8 cellular contexts compared by ENCODE assay signal in genomic region chr20:53707341-53708102, GRCh38.
DNase-seq lines count a peak whose midpoint lies in the region; ATAC-seq and TF ChIP-seq lines count a peak whose summit lies in the region.

No MANE protein-coding gene starts in this region.

- H3K27ac Mint-ChIP-seq in nephron progenitor cell: peak overlapping the region; percentile 62

- H2AFZ ChIP-seq in Loucy (ENCODE audit: low read length): peak overlapping the region; percentile 64; the same call in 1 of the 2 replicates

- TF ChIP-seq CTCF in Loucy (conservative IDR thresholded peaks at IDR 0.05; ENCODE audit: low read length) (no peak), nephron progenitor cell (IDR thresholded peaks at IDR 0.05) (no peak)

- no peaks in the 10 kb centered on the region for H3K36me3 ChIP-seq in Loucy (ENCODE audit: insufficient read depth, low read length)
- no peaks in the 10 kb centered on the region for H3K36me3 ChIP-seq in adipocyte (ENCODE audit: control insufficient read depth, insufficient read depth, low read length, severe bottlenecking)

- H3K9ac ChIP-seq in Loucy (ENCODE audit: low read depth, low read length, poor library complexity, severe bottlenecking) (peak overlapping the region; percentile 61), adipocyte (ENCODE audit: low read length) (peak overlapping the region; percentile 67)

- H3K27me3 ChIP-seq in Loucy (ENCODE audit: insufficient read depth, low read length, poor library complexity, severe bottlenecking) (no peaks in the 10 kb centered on the region), adipocyte (replicated peaks; ENCODE audit: control insufficient read depth, insufficient read depth, low read length) (no peaks in the 10 kb centered on the region)

- intact Hi-C loops in posterior cingulate gyrus (cut with DNase I): no loop called here

- peaks cover 3% of the 10 kb centered on the region for H3K27me3 Mint-ChIP-seq in nephron progenitor cell (ENCODE audit: low read depth, poor library complexity)

- ATAC-seq in GM21723 (IDR thresholded peaks at IDR 0.05; ENCODE audit: unreplicated experiment) (peak; percentile 31), GM21515 (IDR thresholded peaks at IDR 0.05; ENCODE audit: unreplicated experiment) (no peak)

- H4K20me1 ChIP-seq in Loucy (ENCODE audit: insufficient read depth, low read length, poor library complexity, severe bottlenecking): no peaks in the 10 kb centered on the region

- H3K79me2 ChIP-seq in Loucy (ENCODE audit: insufficient read depth, low read length): no peaks in the 10 kb centered on the region

- no peak overlapping the region for H3K4me3 Mint-ChIP-seq in nephron progenitor cell

- peak overlapping the region; percentile 78 for H3K4me2 ChIP-seq in Loucy (ENCODE audit: low read depth, low read length, poor library complexity, severe bottlenecking)

- H3K4me3 ChIP-seq in Loucy (ENCODE audit: low read length, poor library complexity, severe bottlenecking): peak overlapping the region; percentile 61
- H3K4me3 ChIP-seq in adipocyte (ENCODE audit: low read length): peak overlapping the region; percentile 46

- H3K4me1 Mint-ChIP-seq in nephron progenitor cell: peaks cover 44% of the 10 kb centered on the region

- no peaks in the 10 kb centered on the region for H3K36me3 Mint-ChIP-seq in nephron progenitor cell (ENCODE audit: low read depth)

- H3K4me1 ChIP-seq in Loucy (ENCODE audit: insufficient read depth, low read length, poor library complexity, severe bottlenecking) (peaks cover 34% of the 10 kb centered on the region), adipocyte (ENCODE audit: control insufficient read depth, insufficient read depth, low read length) (peaks cover 27% of the 10 kb centered on the region)

- peaks cover 19% of the 10 kb centered on the region for H3F3A ChIP-seq in Loucy (ENCODE audit: low read depth)

- no peaks in the 10 kb centered on the region for H3K9me3 Mint-ChIP-seq in nephron progenitor cell

- no peaks in the 10 kb centered on the region for H3K9me3 ChIP-seq in Loucy (ENCODE audit: insufficient read depth, low read depth, low read length)
- no peaks in the 10 kb centered on the region for H3K9me3 ChIP-seq in adipocyte (ENCODE audit: control insufficient read depth, low read length)

- H3K9me2 ChIP-seq in Loucy (replicated peaks; ENCODE audit: low read depth, low read length): no peaks in the 10 kb centered on the region

- DNase-seq in Daoy (ENCODE audit: low read depth) (peak; percentile 37), adipocyte (ENCODE audit: low read depth) (peak; percentile 52), nephron progenitor cell (no peak), posterior cingulate gyrus (no peak), SW 1271 (lab: John Stamatoyannopoulos, UW) (no peak)

Comparison
In these comparisons a context has a peak if more than half of its experiments do, and no peak if none do; other contexts are left out.
1. DNase-seq: peak in Daoy (single experiment) and adipocyte (single experiment); none in nephron progenitor cell (single experiment), posterior cingulate gyrus (0 of 10) and SW 1271 (0 of 2).